8 cellular contexts compared by ENCODE assay signal in genomic region chr1:226110249-226111108, GRCh38. TPM values are rescaled to one million over a fixed set of nuclear protein-coding genes. Genes with fewer than 3 reads are reported as not detected.
A peak's percentile ranks its signal among the peaks of the same experiment; 100 is the strongest.
DNase-seq lines count a peak whose midpoint lies in the region; ATAC-seq, FAIRE-seq and TF ChIP-seq lines count a peak whose summit lies in the region.

No MANE protein-coding gene starts in this region.

- peaks cover 0 to 2% of the 10 kb centered on the region in 2 experiments; a peak in 1 of 4 replicates for H3K9me3 ChIP-seq in H1 (ENCODE audit: insufficient read depth in 2 of 2, low read depth in 1 of 2, low read length in 1 of 2)

- TF ChIP-seq EP300 in H1 (IDR thresholded peaks at IDR 0.05; ENCODE audit: borderline replicate concordance in 1 of 2, low read depth in 2 of 2, low read length in 2 of 2), result no peak

- DNase-seq in NCI-H345 treated with DMSO at 0.1 percent for 48 hours (lab: John Stamatoyannopoulos, UW; ENCODE audit: unreplicated experiment) (peak; percentile 17), H1 (ENCODE audit: low read depth in 1 of 2, low spot score in 2 of 2) (peak in 1 of 2 experiments; percentile 74), mesendoderm (peak; percentile 76)
- peak; percentile 69 for DNase-seq in activated CD4-positive, alpha-beta memory T cell treated with anti-CD3 and anti-CD28 coated beads, Interleukin-2, amount 10 ng/mL, durations not matched to agents 7 days and 5 days
- DNase-seq in stimulated activated CD8-positive, alpha-beta memory T cell treated with anti-CD3 and anti-CD28 coated beads, Interleukin-2, amount 100 ng/mL, for 1 hour (ENCODE audit: low read depth in 2 of 2), result peak; percentile 28 to 35

- no peak overlapping the region for H3K14ac ChIP-seq in H1 (ENCODE audit: insufficient read length)

- POLR2A ChIA-PET in activated CD4-positive, alpha-beta memory T cell treated with anti-CD3 and anti-CD28 coated beads, Interleukin-2, amount 10 ng/mL, durations not matched to agents 7 days and 5 days (lab: Charles Lee), result interaction anchor here (0.9 to 5.7 kb wide), 24 partner anchors 9 to 682 kb away, joined by 3 to 87 read pairs (median 4); partner anchors contain the start of genes H3-3A, LBR, LIN9 and PARP1
- POLR2A ChIA-PET in H1 (lab: Charles Lee; ENCODE audit: partially characterized antibody), result interaction anchor here (0.7 to 5.7 kb wide), 19 partner anchors 8 to 196 kb away, joined by 3 to 48 read pairs (median 4); partner anchors contain the start of gene H3-3A

- no peaks in the 10 kb centered on the region for H3K9me3 Mint-ChIP-seq in activated CD4-positive, alpha-beta memory T cell treated with anti-CD3 and anti-CD28 coated beads, Interleukin-2, amount 10 ng/mL, durations not matched to agents 7 days and 5 days

- CTCF ChIA-PET in activated CD4-positive, alpha-beta memory T cell treated with anti-CD3 and anti-CD28 coated beads, Interleukin-2, amount 10 ng/mL, durations not matched to agents 7 days and 5 days (lab: Charles Lee), result interaction anchor here (0.8 to 4.8 kb wide), 12 partner anchors 9 to 298 kb away, joined by 3 to 24 read pairs (median 4); partner anchors contain the start of genes H3-3A and PARP1
- CTCF ChIA-PET in H1 (lab: Charles Lee; ENCODE audit: partially characterized antibody), result interaction anchor here (1.0 to 5.7 kb wide), 8 partner anchors 9 to 71 kb away, joined by 3 to 35 read pairs (median 8); no protein-coding TSS in a partner anchor

- H2BK5ac ChIP-seq in H1 (ENCODE audit: low read depth, low read length), result no peak overlapping the region
- H2BK5ac ChIP-seq in mesendoderm (ENCODE audit: low read length), result no peak overlapping the region

- peaks cover 19% of the 10 kb centered on the region for H3K4me1 Mint-ChIP-seq in activated CD4-positive, alpha-beta memory T cell treated with anti-CD3 and anti-CD28 coated beads, Interleukin-2, amount 10 ng/mL, durations not matched to agents 7 days and 5 days

- no peak overlapping the region for H2BK12ac ChIP-seq in H1 (ENCODE audit: low read depth, low read length)

- H3K27ac Mint-ChIP-seq in activated CD4-positive, alpha-beta memory T cell treated with anti-CD3 and anti-CD28 coated beads, Interleukin-2, amount 10 ng/mL, durations not matched to agents 7 days and 5 days, result peak overlapping the region; percentile 54

- H4K20me1 ChIP-seq in H1 (replicated peaks in 1 of 2; ENCODE audit: control insufficient read depth in 1 of 2, insufficient read depth in 2 of 2, low read length in 2 of 2), result no peaks in the 10 kb centered on the region

- H2BK120ac ChIP-seq in H1 (replicated peaks; ENCODE audit: low read depth, low read length), result no peak overlapping the region
- H2BK120ac ChIP-seq in mesendoderm (ENCODE audit: low read depth, low read length), result peak overlapping the region; percentile 17

- H4K5ac ChIP-seq in H1 (ENCODE audit: insufficient read length, low read depth, low read length) (peak overlapping the region; percentile 63), mesendoderm (ENCODE audit: low read length) (no peak overlapping the region)

- H3K36me3 ChIP-seq in ACC112 (ENCODE audit: insufficient read depth, low read length) (no peaks in the 10 kb centered on the region), H1 (ENCODE audit: control insufficient read depth in 2 of 4, insufficient read depth in 4 of 4, low read length in 3 of 4) (no peaks in the 10 kb centered on the region), mesendoderm (ENCODE audit: control insufficient read depth, insufficient read depth, low read length) (no peaks in the 10 kb centered on the region)

- H3K23ac ChIP-seq in H1 (ENCODE audit: insufficient read length) (no peak overlapping the region), mesendoderm (ENCODE audit: low read length) (no peak overlapping the region)

- peak overlapping the region; percentile 61; the same call in 1 of the 2 replicates for H2BK20ac ChIP-seq in H1 (ENCODE audit: low read length)

- H3K27me3 ChIP-seq in ACC112 (ENCODE audit: insufficient read depth, low read length), result no peaks in the 10 kb centered on the region
- H3K27me3 ChIP-seq in H1 (replicated peaks in 1 of 4; ENCODE audit: control insufficient read depth in 3 of 4, extremely low read depth in 1 of 4, insufficient read depth in 3 of 4, low read length in 3 of 4), result peaks cover 0 to 6% (median 3%) of the 10 kb centered on the region in 4 experiments; a peak in 5 of 7 replicates
- H3K27me3 ChIP-seq in mesendoderm (ENCODE audit: insufficient read depth, low read length, poor library complexity), result no peaks in the 10 kb centered on the region

- no peak for TF ChIP-seq RAD21 in H1 (IDR thresholded peaks at IDR 0.05 in 1 of 2, conservative IDR thresholded peaks at IDR 0.05 in 1 of 2; ENCODE audit: low read depth in 2 of 2, low read length in 2 of 2)

- peak overlapping the region in 2 of 4 experiments; percentile 20 to 38; a peak in 4 of 7 replicates for H3K9ac ChIP-seq in H1 (replicated peaks in 1 of 4; ENCODE audit: extremely low read depth in 1 of 4, low read depth in 3 of 4, low read length in 3 of 4)
- H3K9ac ChIP-seq in mesendoderm (ENCODE audit: low read length), result peak overlapping the region; percentile 79

- no peak; a peak in 1 of 3 replicates for TF ChIP-seq POLR2A in H1 (IDR thresholded peaks at IDR 0.05; ENCODE audit: control extremely low read depth in 1 of 2, low read depth in 2 of 2, low read length in 2 of 2)

- ATAC-seq in GM18502 (IDR thresholded peaks at IDR 0.05; ENCODE audit: poor library complexity, unreplicated experiment) (peak; percentile 79), HG02884 (IDR thresholded peaks at IDR 0.05; ENCODE audit: unreplicated experiment) (peak; percentile 75)

- peak overlapping the region; percentile 70 for H3K4me3 Mint-ChIP-seq in activated CD4-positive, alpha-beta memory T cell treated with anti-CD3 and anti-CD28 coated beads, Interleukin-2, amount 10 ng/mL, durations not matched to agents 7 days and 5 days

- H3K36me3 Mint-ChIP-seq in activated CD4-positive, alpha-beta memory T cell treated with anti-CD3 and anti-CD28 coated beads, Interleukin-2, amount 10 ng/mL, durations not matched to agents 7 days and 5 days (ENCODE audit: low read depth), result no peaks in the 10 kb centered on the region

- H3K4me3 ChIP-seq in ACC112 (ENCODE audit: low read depth, low read length) (peak overlapping the region; percentile 75), H1 (ENCODE audit: extremely low read depth in 1 of 4, insufficient read depth in 2 of 4, low read depth in 3 of 4, low read length in 4 of 4) (peak overlapping the region; percentile 53 to 83 (median 58)), mesendoderm (ENCODE audit: low read length) (peak overlapping the region; percentile 18)

- H3K4me1 ChIP-seq in ACC112 (ENCODE audit: control insufficient read depth, insufficient read depth, low read length, unreplicated experiment) (peaks cover 16% of the 10 kb centered on the region), H1 (replicated peaks in 1 of 4; ENCODE audit: control insufficient read depth in 3 of 4, insufficient read depth in 4 of 4, low read length in 3 of 4) (peaks cover 15 to 35% (median 29%) of the 10 kb centered on the region in 4 experiments), mesendoderm (ENCODE audit: control insufficient read depth, low read depth, low read length) (peaks cover 13% of the 10 kb centered on the region)

- H3K18ac ChIP-seq in H1 (ENCODE audit: extremely low read depth, low read length) (peak overlapping the region; percentile 48; the same call in 1 of the 2 replicates), mesendoderm (ENCODE audit: low read length) (peak overlapping the region; percentile 97)

- H3K79me1 ChIP-seq in H1 (ENCODE audit: low read depth, low read length) (no peaks in the 10 kb centered on the region; the same call in 1 of the 2 replicates), mesendoderm (ENCODE audit: low read length) (no peaks in the 10 kb centered on the region)

- H2AK5ac ChIP-seq in H1 (ENCODE audit: low read depth, low read length), result no peak overlapping the region
- H2AK5ac ChIP-seq in mesendoderm (ENCODE audit: low read length), result no peak overlapping the region

- H3K23me2 ChIP-seq in H1 (ENCODE audit: low read depth, low read length), result peaks cover 14% of the 10 kb centered on the region; the same call in 1 of the 2 replicates

- no peak overlapping the region for H3K56ac ChIP-seq in H1 (replicated peaks; ENCODE audit: insufficient read length, low read depth, low read length)
- peak overlapping the region; percentile 88 for H3K56ac ChIP-seq in mesendoderm (ENCODE audit: low read length)

- no peak overlapping the region for H3K4ac ChIP-seq in H1 (replicated peaks; ENCODE audit: insufficient read length, low read depth, low read length)
- H3K4ac ChIP-seq in mesendoderm (ENCODE audit: low read depth, low read length), result peak overlapping the region; percentile 50

- peak overlapping the region; percentile 79 to 84 for H3K4me2 ChIP-seq in H1 (ENCODE audit: insufficient read depth in 1 of 2, low read depth in 2 of 2, low read length in 2 of 2)
- H3K4me2 ChIP-seq in mesendoderm (ENCODE audit: low read length), result peak overlapping the region; percentile 81

- no peaks in the 10 kb centered on the region for H3K27me3 Mint-ChIP-seq in activated CD4-positive, alpha-beta memory T cell treated with anti-CD3 and anti-CD28 coated beads, Interleukin-2, amount 10 ng/mL, durations not matched to agents 7 days and 5 days

- peak overlapping the region; percentile 71 for H3K27ac ChIP-seq in ACC112 (ENCODE audit: low read depth, low read length)
- no peak overlapping the region for H3K27ac ChIP-seq in H1 (ENCODE audit: low read depth, low read length)
- H3K27ac ChIP-seq in mesendoderm (ENCODE audit: low read depth, low read length), result peak overlapping the region; percentile 84

- peak overlapping the region; percentile 60; the same call in 1 of the 2 replicates for H4K8ac ChIP-seq in H1 (ENCODE audit: extremely low read depth, insufficient read depth, low read length)
- no peak overlapping the region for H4K8ac ChIP-seq in mesendoderm (ENCODE audit: low read depth, low read length)

- FAIRE-seq in H1 (lab: Jason Lieb, UNC), result no peak

- H2BK15ac ChIP-seq in H1 (ENCODE audit: low read length) (no peak overlapping the region), mesendoderm (replicated peaks; ENCODE audit: low read depth) (no peak overlapping the region)

- 2% methylated on average over 57 of the region's 73 CpGs; no CpG with 5 or more reads in 1 of the 2 experiments for WGBS in H1 (ENCODE audit: extremely low coverage in 1 of 2, insufficient coverage in 1 of 2, insufficient read length in 1 of 2, insufficient replicate concordance in 2 of 2, low coverage in 1 of 2, low lambda C conversion rate in 2 of 2, missing lambda C conversion rate in 1 of 2), 2 experiments
- WGBS in mesendoderm (ENCODE audit: extremely low coverage, insufficient coverage, low lambda C conversion rate), result no CpG with 5 or more reads among the region's 73 CpGs

- no peak for TF ChIP-seq CTCF in H1 (IDR thresholded peaks at IDR 0.05; ENCODE audit: control extremely low read depth in 1 of 3, insufficient read depth in 1 of 3, low read depth in 1 of 3, low read length in 3 of 3)

- peak overlapping the region; percentile 36 for H2AFZ ChIP-seq in ACC112 (ENCODE audit: low read length, unreplicated experiment)
- H2AFZ ChIP-seq in H1 (ENCODE audit: low read length), result no peak overlapping the region

- no peak overlapping the region for H4K91ac ChIP-seq in H1 (replicated peaks; ENCODE audit: insufficient read length, low read length)

- H3K79me2 ChIP-seq in ACC112 (ENCODE audit: control insufficient read depth, insufficient read depth, low read length, unreplicated experiment), result no peaks in the 10 kb centered on the region
- H3K79me2 ChIP-seq in H1 (ENCODE audit: control insufficient read depth in 1 of 2, insufficient read depth in 2 of 2, low read length in 2 of 2), result no peaks in the 10 kb centered on the region
- no peaks in the 10 kb centered on the region for H3K79me2 ChIP-seq in mesendoderm (ENCODE audit: control insufficient read depth, insufficient read depth, low read length)

RNA-seq across cellular contexts. Expression of gene H3-3A, which starts 48.0 kb away (rescaled TPM):
- 100 to 1,000 TPM; 480 to 486 TPM for total RNA-seq in activated CD4-positive, alpha-beta memory T cell treated with anti-CD3 and anti-CD28 coated beads, Interleukin-2, amount 10 ng/mL, durations not matched to agents 7 days and 5 days
- 1,213 and 1,223 TPM in 2 replicates for total RNA-seq in H1 (2021; fragmentation: NEBNext Ultra II Directional; extraction: Animal tissue kit (Norgen Biotek cat#: 25700))
- polyA plus RNA-seq in H1 (2011; rRNA removed), result 760 and 1,157 TPM in 2 replicates
- polyA plus RNA-seq in H1 (2011; cell fraction: cytosol; rRNA removed), result 1,155 TPM
- 408 TPM for polyA plus RNA-seq in H1 (2011; cell fraction: nucleus; rRNA removed)
- 555 to 853 TPM (median 714 TPM) in 4 replicates for polyA plus RNA-seq in H1 (2012, experiment 1 of 2)
- polyA plus RNA-seq in H1 (2012, experiment 2 of 2), result 650 TPM
- 1,534 TPM for polyA plus RNA-seq in H1 (2013, experiment 1 of 2)
- 1,619 TPM for polyA plus RNA-seq in H1 (2013, experiment 2 of 2)
- 222 and 228 TPM in 2 replicates for polyA minus RNA-seq in H1 (2011; rRNA and poly(A)+ RNA removed)
- 287 TPM for polyA minus RNA-seq in H1 (2011; cell fraction: cytosol; rRNA and poly(A)+ RNA removed)
- 109 TPM for polyA minus RNA-seq in H1 (2011; cell fraction: nucleus; rRNA and poly(A)+ RNA removed)
- 2,059 TPM for polyA plus RNA-seq in mesendoderm (2013, experiment 1 of 2)
- 2,049 TPM for polyA plus RNA-seq in mesendoderm (2013, experiment 2 of 2)

Comparison
In these comparisons a context has a peak if more than half of its experiments do, and no peak if none do; other contexts are left out.
1. H3K4me3 ChIP-seq: peak in every context shown above with its lines; median percentile 75 in ACC112; 58 in H1; 18 in mesendoderm.